Comparison of ENCODE assay signal across 9 cellular contexts in the genomic region with DNA sequence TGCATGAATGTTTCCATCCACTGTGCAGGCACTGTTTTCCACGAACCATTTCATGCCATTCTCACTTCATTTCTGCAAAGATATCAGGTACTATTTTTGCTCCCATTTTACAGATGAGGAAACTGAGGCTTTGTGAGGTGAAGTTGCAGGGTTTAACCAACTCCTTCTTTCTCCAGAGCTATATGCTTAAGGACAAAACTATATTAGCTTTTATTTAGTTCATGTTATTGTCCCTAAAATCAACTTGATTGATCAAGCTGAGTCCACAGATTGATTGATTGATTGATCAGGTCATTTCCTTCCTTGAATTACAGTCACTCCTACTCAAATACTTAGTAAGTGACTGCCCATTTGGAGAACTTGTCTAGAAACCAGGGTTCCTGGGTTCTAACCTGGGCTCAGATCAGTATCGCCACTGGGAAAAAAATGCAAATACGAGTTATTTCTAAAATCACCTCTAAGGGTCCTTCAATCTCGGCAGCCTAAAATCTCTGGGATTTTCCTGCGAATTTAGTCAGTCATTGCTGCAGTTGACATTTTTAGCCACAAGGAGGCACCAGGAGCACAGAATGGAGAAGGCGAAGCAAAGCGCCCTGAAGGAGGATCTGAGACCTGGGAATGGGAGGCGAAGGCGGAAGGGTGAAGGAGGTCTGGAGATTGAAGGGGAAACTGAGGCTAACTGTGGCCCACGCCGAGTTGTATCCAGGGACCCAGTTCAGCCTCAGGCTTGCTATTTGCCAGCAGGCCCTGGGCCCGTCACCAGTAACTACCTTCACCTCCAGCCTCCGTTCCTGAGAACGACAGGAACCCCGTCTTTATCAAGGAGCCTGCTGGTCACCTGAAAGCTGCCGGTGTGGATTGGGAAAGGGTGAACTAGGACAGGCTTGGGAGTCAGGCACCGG. TPM values are rescaled to one million over a fixed set of nuclear protein-coding genes. Genes with fewer than 3 reads are reported as not detected.
A peak's percentile ranks its signal among the peaks of the same experiment; 100 is the strongest.
DNase-seq lines count a peak whose midpoint lies in the region; ATAC-seq and TF ChIP-seq lines count a peak whose summit lies in the region.
"Had no signal": no experiment of that assay in that cellular context is flagged by ENCODE, and none has a peak within 500 bp of the region (broad histone marks: within the 10 kb centered on the region; RNA-seq: fewer than 3 reads in every experiment).

No MANE protein-coding gene starts in this region.

- H3K4me1 ChIP-seq in foreskin keratinocyte, result no peaks in the 10 kb centered on the region

- H3K27me3 ChIP-seq in foreskin keratinocyte, result peaks cover 10% of the 10 kb centered on the region

- peak; percentile 62 for TF ChIP-seq CTCF in LNCAP (IDR thresholded peaks at IDR 0.05)
- TF ChIP-seq CTCF in foreskin keratinocyte (conservative IDR thresholded peaks at IDR 0.05), result peak; percentile 97

- H3K27me3 Mint-ChIP-seq in activated T-helper 17 cell treated with anti-CD3 and anti-CD28 coated beads, Interleukin-2, amount 50 U/mL, for 72 hours, result peaks cover 12% of the 10 kb centered on the region

- H3K4me3 Mint-ChIP-seq in activated T-helper 17 cell treated with anti-CD3 and anti-CD28 coated beads, Interleukin-2, amount 50 U/mL, for 72 hours, result no peak overlapping the region
- H3K4me3 Mint-ChIP-seq: dendritic cell treated with granulocyte-macrophage colony-stimulating factor and Interleukin-4, amounts not matched to agents 40 ng/mL and 50 ng/mL, for 4 days had no signal

- H3K27ac ChIP-seq in foreskin keratinocyte, result no peak overlapping the region

- no peaks in the 10 kb centered on the region for H3K9me3 Mint-ChIP-seq in activated T-helper 17 cell treated with anti-CD3 and anti-CD28 coated beads, Interleukin-2, amount 50 U/mL, for 72 hours
- H3K9me3 Mint-ChIP-seq: dendritic cell treated with granulocyte-macrophage colony-stimulating factor and Interleukin-4, amounts not matched to agents 40 ng/mL and 50 ng/mL, for 4 days had no signal

- peak; percentile 88 for DNase-seq in DMS53 (lab: John Stamatoyannopoulos, UW)
- DNase-seq in RPMI8226, result peak; percentile 81
- peak; percentile 23 to 63 for DNase-seq in foreskin keratinocyte
- peak; percentile 26 for DNase-seq in non-pigmented ciliary epithelial cell (ENCODE audit: low read depth)
- peak; percentile 93 for DNase-seq in superior temporal gyrus (ENCODE audit: extremely low spot score)

- no peaks in the 10 kb centered on the region for H3K36me3 Mint-ChIP-seq in activated T-helper 17 cell treated with anti-CD3 and anti-CD28 coated beads, Interleukin-2, amount 50 U/mL, for 72 hours (ENCODE audit: low read depth)

- H3K4me1 Mint-ChIP-seq in activated T-helper 17 cell treated with anti-CD3 and anti-CD28 coated beads, Interleukin-2, amount 50 U/mL, for 72 hours, result no peaks in the 10 kb centered on the region

- H3K27ac Mint-ChIP-seq in activated T-helper 17 cell treated with anti-CD3 and anti-CD28 coated beads, Interleukin-2, amount 50 U/mL, for 72 hours, result no peak overlapping the region
- H3K27ac Mint-ChIP-seq: dendritic cell treated with granulocyte-macrophage colony-stimulating factor and Interleukin-4, amounts not matched to agents 40 ng/mL and 50 ng/mL, for 4 days had no signal

- peak; percentile 51 for ATAC-seq in activated T-helper 17 cell treated with anti-CD3 and anti-CD28 coated beads, Interleukin-2, amount 50 U/mL, for 72 hours (replicated peaks)
- ATAC-seq in foreskin keratinocyte (peak; percentile 51), GM21786 (IDR thresholded peaks at IDR 0.05; ENCODE audit: unreplicated experiment) (no peak)

RNA-seq across cellular contexts. Expression of a gene that starts 14.3 kb away (rescaled TPM):
- total RNA-seq in activated T-helper 17 cell treated with anti-CD3 and anti-CD28 coated beads, Interleukin-2, amount 50 U/mL, for 72 hours, result 10 to 100 TPM; 11.6 to 16.3 TPM
- 31.3 and 33.4 TPM in 2 replicates for total RNA-seq in foreskin keratinocyte
- 28.8 and 31.3 TPM in 2 replicates for polyA plus RNA-seq in foreskin keratinocyte

RNA-seq across cellular contexts. Expression of a gene that starts 30.2 kb away (rescaled TPM):
- total RNA-seq in activated T-helper 17 cell treated with anti-CD3 and anti-CD28 coated beads, Interleukin-2, amount 50 U/mL, for 72 hours, result not detected
- total RNA-seq in foreskin keratinocyte, result 0.07 TPM in 1 of 2 replicates, not detected in the other
- polyA plus RNA-seq in foreskin keratinocyte, result 0.02 and 0.07 TPM in 2 replicates

RNA-seq across cellular contexts. Expression of a gene that starts 36.2 kb away (rescaled TPM):
- under 1 TPM; 0.30 to 0.53 TPM for total RNA-seq in activated T-helper 17 cell treated with anti-CD3 and anti-CD28 coated beads, Interleukin-2, amount 50 U/mL, for 72 hours
- total RNA-seq in foreskin keratinocyte, result 57.3 and 76.4 TPM in 2 replicates
- 94.3 and 108 TPM in 2 replicates for polyA plus RNA-seq in foreskin keratinocyte

Comparison
In these comparisons a context has a peak if more than half of its experiments do, and no peak if none do; other contexts are left out.
1. DNase-seq: peak in every context shown above with its lines; median percentile 93 in superior temporal gyrus; 88 in DMS53; 81 in RPMI8226; 43 in foreskin keratinocyte; 26 in non-pigmented ciliary epithelial cell.
2. RNA of a gene that starts 36.2 kb away (total RNA-seq): 57.3 to 76.4 TPM in foreskin keratinocyte; 0.30 to 0.53 TPM in activated T-helper 17 cell treated with anti-CD3 and anti-CD28 coated beads, Interleukin-2, amount 50 U/mL, for 72 hours; every median in the first group is over 10 times any median in the second.